Comparison of ENCODE assay signal across 8 cellular contexts in the genomic region with DNA sequence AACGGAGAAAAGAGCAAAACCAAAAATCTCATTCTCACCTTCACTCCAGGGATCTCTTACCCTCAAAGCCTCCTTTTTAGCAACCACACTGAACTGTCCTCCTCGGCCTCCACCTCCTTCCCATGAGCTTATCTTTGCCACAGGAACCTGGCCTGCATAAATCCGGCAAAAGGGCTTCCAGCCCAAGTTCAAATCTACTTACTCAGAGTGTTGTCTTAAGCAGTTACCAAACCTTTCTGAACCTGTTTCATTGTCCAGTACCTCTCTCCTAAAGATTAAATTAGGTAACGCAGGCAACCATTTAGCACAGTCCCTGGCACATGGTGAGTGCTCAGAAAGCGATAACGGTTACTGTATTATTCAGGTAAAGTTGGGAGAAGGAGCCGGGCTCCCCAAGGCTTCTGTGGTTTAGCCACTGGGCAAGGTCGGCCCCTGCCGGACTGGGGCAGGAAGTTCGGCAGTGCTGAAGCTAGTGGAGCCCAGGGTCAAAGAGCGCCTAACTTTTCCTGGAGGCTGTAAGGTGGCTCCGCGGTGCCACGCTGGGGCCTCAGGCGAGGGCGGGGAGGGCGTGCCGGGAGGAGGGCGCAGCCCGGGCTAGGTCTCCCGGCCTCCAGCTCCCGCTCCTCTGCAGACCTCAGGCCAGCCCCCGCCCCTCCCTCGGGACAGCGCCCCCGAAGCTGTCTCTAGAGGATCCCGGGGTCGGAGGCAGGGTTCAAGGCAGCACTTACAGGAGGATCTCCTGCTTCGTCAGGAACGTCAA.
A peak's percentile ranks its signal among the peaks of the same experiment; 100 is the strongest.
DNase-seq lines count a peak whose midpoint lies in the region; ATAC-seq and TF ChIP-seq lines count a peak whose summit lies in the region.

No MANE protein-coding gene starts in this region.

- no peaks in the 10 kb centered on the region for H3K9me3 ChIP-seq in iPS-18c (ENCODE audit: control insufficient read depth, insufficient read depth, low read length)

- peak; percentile 58 for TF ChIP-seq CTCF in astrocyte of the spinal cord (IDR thresholded peaks at IDR 0.05; ENCODE audit: low read depth, low read length)

- DNase-seq in COLO829 (ENCODE audit: low spot score) (peak; percentile 45), T follicular helper cell (ENCODE audit: low read depth) (peak; percentile 29), astrocyte of the spinal cord (ENCODE audit: low read depth, low spot score) (peak; percentile 46), NCI-H1694 treated with DMSO at 0.1 percent for 48 hours (lab: John Stamatoyannopoulos, UW) (no peak)
- peak; percentile 41 to 73 (median 52) for DNase-seq in stimulated activated CD4-positive, alpha-beta T cell treated with anti-CD3 and anti-CD28 coated beads, Interleukin-12 subunit alpha, Interleukin-12 subunit beta, amount 100 ng/mL, for 48 hours (ENCODE audit: low read depth in 2 of 3, low spot score in 1 of 3)

- H3K4me3 ChIP-seq in astrocyte of the spinal cord (ENCODE audit: low read depth, low read length) (peak overlapping the region; percentile 77), iPS-18c (ENCODE audit: insufficient read depth, low read depth, low read length) (peak overlapping the region; percentile 79)

- ATAC-seq in GM19455 (IDR thresholded peaks at IDR 0.05; ENCODE audit: unreplicated experiment) (peak; percentile 42), HG03571 (IDR thresholded peaks at IDR 0.05; ENCODE audit: unreplicated experiment) (peak; percentile 22)

- in situ Hi-C loops in astrocyte of the spinal cord (cut with HindIII; ENCODE audit: low sequenced_read_pairs): no loop called here
